ENCODE assay signal across 12 cellular contexts in the genomic region with DNA sequence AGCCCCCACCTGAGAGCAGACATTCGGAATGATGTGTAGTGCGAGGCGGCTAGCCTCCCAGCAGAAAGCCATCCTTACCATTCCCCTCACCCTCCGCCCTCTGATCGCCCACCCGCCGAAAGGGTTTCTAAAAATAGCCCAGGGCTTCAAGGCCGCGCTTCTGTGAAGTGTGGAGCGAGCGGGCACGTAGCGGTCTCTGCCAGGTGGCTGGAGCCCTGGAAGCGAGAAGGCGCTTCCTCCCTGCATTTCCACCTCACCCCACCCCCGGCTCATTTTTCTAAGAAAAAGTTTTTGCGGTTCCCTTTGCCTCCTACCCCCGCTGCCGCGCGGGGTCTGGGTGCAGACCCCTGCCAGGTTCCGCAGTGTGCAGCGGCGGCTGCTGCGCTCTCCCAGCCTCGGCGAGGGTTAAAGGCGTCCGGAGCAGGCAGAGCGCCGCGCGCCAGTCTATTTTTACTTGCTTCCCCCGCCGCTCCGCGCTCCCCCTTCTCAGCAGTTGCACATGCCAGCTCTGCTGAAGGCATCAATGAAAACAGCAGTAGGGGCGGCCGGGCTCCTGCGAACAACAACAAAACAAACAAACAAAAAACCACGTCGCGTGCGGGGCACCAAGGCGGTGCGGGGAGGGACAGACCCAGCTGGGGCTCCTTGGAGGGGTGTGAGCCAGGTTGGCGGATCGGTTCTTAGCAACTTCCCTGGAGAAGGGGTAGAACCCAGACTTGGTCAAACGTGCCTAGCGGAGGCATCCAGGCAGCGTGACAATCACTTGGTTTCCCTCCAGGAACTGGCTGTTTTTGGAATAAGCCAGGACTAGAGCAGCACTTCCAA. TPM values are rescaled to one million over a fixed set of nuclear protein-coding genes. Genes with fewer than 3 reads are reported as not detected.
DNase-seq lines count a peak whose midpoint lies in the region; ATAC-seq, FAIRE-seq and TF ChIP-seq lines count a peak whose summit lies in the region.
"Had no signal": no experiment of that assay in that cellular context is flagged by ENCODE, and none has a peak within 500 bp of the region (broad histone marks: within the 10 kb centered on the region; RNA-seq: fewer than 3 reads in every experiment).

No MANE protein-coding gene starts in this region.

- H2AFZ ChIP-seq in GM23338 = peak overlapping the region; percentile 56; the same call in 1 of the 2 replicates

- H4K20me1 ChIP-seq in GM23338 (replicated peaks; ENCODE audit: insufficient read depth) = peaks cover 16% of the 10 kb centered on the region

- H3K36me3 Mint-ChIP-seq in GM23338 (ENCODE audit: low read depth) = no peaks in the 10 kb centered on the region
- H3K36me3 Mint-ChIP-seq: natural killer cell had no signal

- H3K9me2 ChIP-seq in GM23338 (ENCODE audit: insufficient read depth) = no peaks in the 10 kb centered on the region

- no peak for TF ChIP-seq POLR2A in adrenal gland (IDR thresholded peaks at IDR 0.05)

- H3K4me1 Mint-ChIP-seq in GM23338 = peaks cover 39% of the 10 kb centered on the region
- H3K4me1 Mint-ChIP-seq: natural killer cell had no signal

- intact Hi-C loops in pancreas (cut with DNase I) = no loop called here
- intact Hi-C loops in adrenal gland (cut with DNase I) = no loop called here

- H3K27ac ChIP-seq in GM23338 (ENCODE audit: low read depth) (no peak overlapping the region), cardiac muscle cell (no peak overlapping the region), pancreas (no peak overlapping the region), coronary artery (no peak overlapping the region), adrenal gland (no peak overlapping the region)

- peak overlapping the region; percentile 67 for H3K4me3 ChIP-seq in GM23338
- peak overlapping the region; percentile 33 for H3K4me3 ChIP-seq in cardiac muscle cell
- peak overlapping the region in 1 of 4 donors; percentile 35 for H3K4me3 ChIP-seq in pancreas
- no peak overlapping the region for H3K4me3 ChIP-seq in coronary artery
- H3K4me3 ChIP-seq in adrenal gland = no peak overlapping the region

- no peaks in the 10 kb centered on the region for H3K9me3 Mint-ChIP-seq in GM23338
- H3K9me3 Mint-ChIP-seq: natural killer cell had no signal

- no peak overlapping the region for H3K27ac Mint-ChIP-seq in GM23338
- H3K27ac Mint-ChIP-seq: natural killer cell had no signal

- DNase-seq in GM23338 (ENCODE audit: low spot score) (peak; percentile 49), NCI-H2227 treated with DMSO at 0.1 percent for 48 hours (lab: John Stamatoyannopoulos, UW) (peak; percentile 76), cardiac muscle cell (ENCODE audit: low read depth in 1 of 2, low spot score in 1 of 2) (peak in 1 of 2 donors; percentile 86), pancreas (peak in 2 of 6 donors; percentile 63 to 67), A172 (ENCODE audit: low spot score) (no peak), coronary artery (ENCODE audit: low spot score) (no peak), adrenal gland (no peak)
- DNase-seq: cortex of kidney, GOT3, natural killer cell had no signal

- peak overlapping the region; percentile 80 for H3K4me3 Mint-ChIP-seq in GM23338
- H3K4me3 Mint-ChIP-seq: natural killer cell had no signal

- H3K4me2 ChIP-seq in GM23338 = peak overlapping the region; percentile 92

- WGBS in pancreas, 2 donors = 2% methylated on average over 51 of the region's 51 CpGs
- WGBS in adrenal gland, 4 donors = 1 to 3% (median 2%) methylated on average over 37 to 51 of the region's 51 CpGs

- peak; percentile 4 for ATAC-seq in GM23338
- ATAC-seq in pancreas = peak in 3 of 4 donors; percentile 20 to 37 (median 28)
- no peak for ATAC-seq in HG03045 (IDR thresholded peaks at IDR 0.05; ENCODE audit: unreplicated experiment)

- TF ChIP-seq CTCF in GM23338 (conservative IDR thresholded peaks at IDR 0.05; ENCODE audit: low read depth in 2 of 2) (no peak), cardiac muscle cell (IDR thresholded peaks at IDR 0.05; ENCODE audit: low read depth, low read length) (no peak), pancreas (IDR thresholded peaks at IDR 0.05) (no peak), coronary artery (IDR thresholded peaks at IDR 0.05) (no peak), adrenal gland (IDR thresholded peaks at IDR 0.05) (no peak)

- H3K27me3 ChIP-seq in GM23338 (ENCODE audit: insufficient read depth) = peaks cover 85% of the 10 kb centered on the region
- peaks cover 67% of the 10 kb centered on the region for H3K27me3 ChIP-seq in cardiac muscle cell
- H3K27me3 ChIP-seq in pancreas = peaks cover 0 to 14% (median 4%) of the 10 kb centered on the region in 4 donors
- peaks cover 60% of the 10 kb centered on the region for H3K27me3 ChIP-seq in adrenal gland

- H3K9me3 ChIP-seq in cardiac muscle cell (ENCODE audit: low read depth) (no peaks in the 10 kb centered on the region), pancreas (no peaks in the 10 kb centered on the region), adrenal gland (replicated peaks in 1 of 3) (no peaks in the 10 kb centered on the region)

- no peak for FAIRE-seq in pancreas (lab: Jason Lieb, UNC)

- H3F3A ChIP-seq in GM23338 (replicated peaks; ENCODE audit: low read depth) = no peaks in the 10 kb centered on the region

- H3K36me3 ChIP-seq in GM23338 (ENCODE audit: insufficient read depth) = no peaks in the 10 kb centered on the region
- no peaks in the 10 kb centered on the region for H3K36me3 ChIP-seq in cardiac muscle cell
- no peaks in the 10 kb centered on the region for H3K36me3 ChIP-seq in pancreas
- no peaks in the 10 kb centered on the region for H3K36me3 ChIP-seq in adrenal gland (replicated peaks in 1 of 2)

- peaks cover 68% of the 10 kb centered on the region for H3K27me3 Mint-ChIP-seq in GM23338 (ENCODE audit: insufficient read depth, low read depth, poor library complexity)

- no peaks in the 10 kb centered on the region for H3K79me2 ChIP-seq in GM23338 (replicated peaks; ENCODE audit: insufficient read depth)

- H3K4me1 ChIP-seq in GM23338 (ENCODE audit: insufficient read depth) (peaks cover 29% of the 10 kb centered on the region), cardiac muscle cell (ENCODE audit: low read depth) (peaks cover 14% of the 10 kb centered on the region), pancreas (peaks cover 0 to 17% (median 15%) of the 10 kb centered on the region in 3 donors), adrenal gland (replicated peaks in 1 of 2) (peaks cover 0 to 3% of the 10 kb centered on the region in 2 donors)

TF ChIP-seq in GM23338, 12 proteins besides CTCF, POLR2A, EP300 and RAD21:
- TF ChIP-seq EZH2phosphoT487 (IDR thresholded peaks at IDR 0.05; ENCODE audit: unreplicated experiment) = peak; percentile 60
- peak; percentile 73 for TF ChIP-seq EZH2 (IDR thresholded peaks at IDR 0.05; ENCODE audit: low read depth, unreplicated experiment)
- no peak for TF ChIP-seq STAT1 (IDR thresholded peaks at IDR 0.05; ENCODE audit: unreplicated experiment)

RNA-seq across cellular contexts. Expression of gene PRMT8, which starts 2.4 kb away (rescaled TPM):
- total RNA-seq in GM23338 (2014; rRNA removed; shearing (Covaris generic)) = 0.21 and 0.74 TPM in 2 replicates
- polyA plus RNA-seq in GM23338 (2016; fragmentation: Nextera tagmentation; extraction: Ambion mirVana) (0.47 and 0.83 TPM in 2 replicates), cardiac muscle cell (1.5 and 2.2 TPM in 2 replicates), pancreas (under 1 TPM; 0.19 to 0.23 TPM), adrenal gland (under 1 TPM in 1 of 3 donors, not detected in 2; 0.03 TPM)
- total RNA-seq in cardiac muscle cell (0.71 and 1.1 TPM in 2 replicates), pancreas (under 1 TPM in 4 of 6 donors, not detected in 2; 0.09 to 0.55 (median 0.33) TPM), adrenal gland (not detected)
- not detected in 2 replicates for total RNA-seq in A172 (2014; rRNA removed; shearing (Covaris generic))
- total RNA-seq: Daoy, natural killer cell had no signal

Comparison
In these comparisons a context has a peak if more than half of its experiments do, and no peak if none do; other contexts are left out.
1. DNase-seq: peak in GM23338 (single experiment) and NCI-H2227 treated with DMSO at 0.1 percent for 48 hours (single experiment); none in A172 (single experiment), coronary artery (single experiment) and adrenal gland (0 of 7).
2. H3K4me3 ChIP-seq: peak in GM23338 (single experiment) and cardiac muscle cell (single experiment); none in coronary artery (single experiment) and adrenal gland (0 of 4).